27 cellular contexts compared by ENCODE assay signal in genomic region chr18:78240867-78241266, GRCh38.
"Had no signal": no experiment of that assay in that cellular context is flagged by ENCODE, and none has a peak within 500 bp of the region (broad histone marks: within the 10 kb centered on the region; RNA-seq: fewer than 3 reads in every experiment).

No MANE protein-coding gene starts in this region.

- H3K9me3 ChIP-seq: neutrophil, pancreas, prostate gland, suprapubic skin, tibial artery, upper lobe of right lung had no signal

- H3K27ac ChIP-seq: neutrophil, pancreas, prostate gland, tibial artery, upper lobe of right lung had no signal

- H3K36me3 Mint-ChIP-seq: activated naive CD4-positive, alpha-beta T cell treated with anti-CD3 and anti-CD28 coated beads, Interleukin-2, amount 50 U/mL, for 24 hours; T-cell had no signal

- H3K4me1 Mint-ChIP-seq: activated naive CD4-positive, alpha-beta T cell treated with anti-CD3 and anti-CD28 coated beads, Interleukin-2, amount 50 U/mL, for 24 hours; central memory CD8-positive, alpha-beta T cell; T-cell had no signal

- H3K36me3 ChIP-seq: neutrophil, pancreas, prostate gland, suprapubic skin, tibial artery, upper lobe of right lung had no signal

- H3K4me1 ChIP-seq: pancreas, prostate gland, tibial artery had no signal

- FAIRE-seq: bronchial epithelial cell, endometrium, frontal cortex, islet of Langerhans, pancreas had no signal

- H3K27ac Mint-ChIP-seq: activated CD8-positive, alpha-beta T cell treated with anti-CD3 and anti-CD28 coated beads for 36 hours; activated naive CD4-positive, alpha-beta T cell treated with anti-CD3 and anti-CD28 coated beads, Interleukin-2, amount 50 U/mL, for 24 hours; activated T-helper 17 cell treated with anti-CD3 and anti-CD28 coated beads, Interleukin-2, amount 50 U/mL, for 72 hours; dendritic cell treated with granulocyte-macrophage colony-stimulating factor and Interleukin-4, amounts not matched to agents 40 ng/mL and 50 ng/mL, for 4 days; mesothelial cell of epicardium; naive thymus-derived CD4-positive, alpha-beta T cell; T-cell had no signal

- H3K27me3 ChIP-seq: neutrophil, pancreas, suprapubic skin, tibial artery, upper lobe of right lung had no signal

- H3K9me3 Mint-ChIP-seq: activated naive CD4-positive, alpha-beta T cell treated with anti-CD3 and anti-CD28 coated beads, Interleukin-2, amount 50 U/mL, for 24 hours had no signal

- DNase-seq: activated CD4-positive, alpha-beta T cell treated with anti-CD3 and anti-CD28 coated beads, Interleukin-2, amount 50 U/mL, for 1 hour; activated CD4-positive, CD25-positive, alpha-beta regulatory T cell treated with anti-CD3 and anti-CD28 coated beads, Interleukin-2, amount 50 U/mL, for 72 hours; activated CD8-positive, alpha-beta T cell treated with anti-CD3 and anti-CD28 coated beads for 36 hours; activated T-cell treated with anti-CD3 and anti-CD28 coated beads, Interleukin-2, amount 50 U/mL, for 4 hours; effector CD4-positive, alpha-beta T cell; left cardiac atrium; mammary epithelial cell; naive thymus-derived CD4-positive, alpha-beta T cell; pancreas; stimulated activated CD4-positive, alpha-beta T cell treated with anti-CD3 and anti-CD28 coated beads, Interleukin-15, amount 100 ng/mL, for 24 hours; stimulated activated CD4-positive, alpha-beta T cell treated with anti-CD3 and anti-CD28 coated beads, Interleukin-2, amount 100 ng/mL, for 24 hours; stimulated activated naive CD4-positive, alpha-beta T cell; T-cell; tibial artery; upper lobe of right lung had no signal

- H3K27me3 Mint-ChIP-seq: activated CD8-positive, alpha-beta T cell treated with anti-CD3 and anti-CD28 coated beads for 36 hours; activated naive CD4-positive, alpha-beta T cell treated with anti-CD3 and anti-CD28 coated beads, Interleukin-2, amount 50 U/mL, for 24 hours; activated T-helper 17 cell treated with anti-CD3 and anti-CD28 coated beads, Interleukin-2, amount 50 U/mL, for 72 hours; dendritic cell treated with granulocyte-macrophage colony-stimulating factor and Interleukin-4, amounts not matched to agents 40 ng/mL and 50 ng/mL, for 4 days; T-cell had no signal

- H3K4me3 ChIP-seq: pancreas, prostate gland, tibial artery, upper lobe of right lung had no signal

- H3K4me3 Mint-ChIP-seq: activated CD8-positive, alpha-beta T cell treated with anti-CD3 and anti-CD28 coated beads for 36 hours; activated naive CD4-positive, alpha-beta T cell treated with anti-CD3 and anti-CD28 coated beads, Interleukin-2, amount 50 U/mL, for 24 hours; activated T-cell treated with anti-CD3 and anti-CD28 coated beads, Interleukin-2, amount 50 U/mL, for 4 hours; activated T-helper 17 cell treated with anti-CD3 and anti-CD28 coated beads, Interleukin-2, amount 50 U/mL, for 72 hours; central memory CD8-positive, alpha-beta T cell; dendritic cell treated with granulocyte-macrophage colony-stimulating factor and Interleukin-4, amounts not matched to agents 40 ng/mL and 50 ng/mL, for 4 days; mesothelial cell of epicardium; naive thymus-derived CD4-positive, alpha-beta T cell; T-cell had no signal
